Comparison of ENCODE assay signal across 22 cellular contexts in genomic region chr10:11699546-11700097, GRCh38. TPM values are rescaled to one million over a fixed set of nuclear protein-coding genes. Genes with fewer than 3 reads are reported as not detected.
DNase-seq lines count a peak whose midpoint lies in the region; ATAC-seq, FAIRE-seq and TF ChIP-seq lines count a peak whose summit lies in the region.
"Had no signal": no experiment of that assay in that cellular context is flagged by ENCODE, and none has a peak within 500 bp of the region (broad histone marks: within the 10 kb centered on the region; RNA-seq: fewer than 3 reads in every experiment).

No MANE protein-coding gene starts in this region.

- FAIRE-seq in GM12878 (lab: Jason Lieb, UNC) = no peak
- FAIRE-seq: endothelial cell of umbilical vein, H1, HTR-8/SVneo had no signal

- H3K9ac ChIP-seq in GM12878 (ENCODE audit: control insufficient read depth, insufficient read depth, low read length) = peak overlapping the region; percentile 38

- CTCF ChIA-PET in GM12878 (lab: Yijun Ruan, JAX) = interaction anchor here (1.0 to 3.1 kb wide), 15 partner anchors 10 to 185 kb away, joined by 3 to 17 read pairs (median 6); no protein-coding TSS in a partner anchor

- no peaks in the 10 kb centered on the region for H3K79me2 ChIP-seq in GM12878 (ENCODE audit: control insufficient read depth, insufficient read depth, low read length)

- POLR2A ChIA-PET in GM12878 (lab: Charles Lee) = interaction anchor here (0.5 to 1.7 kb wide), 4 partner anchors 14 to 146 kb away, joined by 3 to 6 read pairs (median 4); partner anchors contain the start of gene USP6NL

- peak; percentile 6 for ATAC-seq in GM18873 (IDR thresholded peaks at IDR 0.05; ENCODE audit: low FRiP score, unreplicated experiment)
- ATAC-seq in HG03095 (IDR thresholded peaks at IDR 0.05; ENCODE audit: unreplicated experiment) = peak; percentile 23
- peak; percentile 24 for ATAC-seq in GM12878

- no peaks in the 10 kb centered on the region for H3K9me3 Mint-ChIP-seq in progenitor cell of endocrine pancreas (ENCODE audit: low read depth)
- H3K9me3 Mint-ChIP-seq: nephron had no signal

- no peak for TF ChIP-seq EP300 in GM12878 (IDR thresholded peaks at IDR 0.05; ENCODE audit: borderline replicate concordance in 1 of 2, control insufficient read depth in 1 of 2, low read depth in 2 of 2, low read length in 2 of 2)
- no peak for TF ChIP-seq EP300 in sigmoid colon (IDR thresholded peaks at IDR 0.05)

- TF ChIP-seq CTCF in GM12878 (IDR thresholded peaks at IDR 0.05 in 2 of 3, conservative IDR thresholded peaks at IDR 0.05 in 1 of 3; ENCODE audit: control insufficient read depth in 2 of 3, extremely low read depth in 1 of 3, insufficient read depth in 1 of 3, low read depth in 3 of 3, low read length in 3 of 3) (no peak), progenitor cell of endocrine pancreas (IDR thresholded peaks at IDR 0.05; ENCODE audit: unreplicated experiment) (no peak), sigmoid colon (IDR thresholded peaks at IDR 0.05) (no peak)

- no peaks in the 10 kb centered on the region for H3K27me3 Mint-ChIP-seq in progenitor cell of endocrine pancreas

- H3K4me2 ChIP-seq in GM12878 (ENCODE audit: control insufficient read depth, insufficient read depth) = peak overlapping the region; percentile 70; the same call in 1 of the 2 replicates

- DNase-seq in GM12878 (ENCODE audit: low read depth, low spot score) (no peak), progenitor cell of endocrine pancreas (ENCODE audit: low spot score, unreplicated experiment) (no peak), NOMO-1 treated with DMSO at 0.1 percent for 48 hours (lab: John Stamatoyannopoulos, UW; ENCODE audit: unreplicated experiment) (no peak), AG08396 (ENCODE audit: low spot score) (no peak), dermis blood vessel endothelial cell (no peak), sigmoid colon (no peak)
- DNase-seq: activated CD4-positive, CD25-positive, alpha-beta regulatory T cell treated with anti-CD3 and anti-CD28 coated beads, Interleukin-2, amount 50 U/mL, for 72 hours; activated naive CD4-positive, alpha-beta T cell; foreskin melanocyte; GF-D8; NCI-H1930; NCI-H510A; SHP77 had no signal

- SMC1A ChIA-PET in GM12878 (lab: Charles Lee; ENCODE audit: uncharacterized antibody, unreplicated experiment) = interaction anchor here (0.6 to 2.1 kb wide), 15 partner anchors 10 to 184 kb away, joined by 3 to 23 read pairs (median 6); no protein-coding TSS in a partner anchor

- H3K36me3 Mint-ChIP-seq in progenitor cell of endocrine pancreas (ENCODE audit: insufficient read depth) = no peaks in the 10 kb centered on the region

- H3K27ac ChIP-seq in GM12878 (ENCODE audit: control insufficient read depth, insufficient read depth) = peak overlapping the region; percentile 86
- no peak overlapping the region for H3K27ac ChIP-seq in sigmoid colon

- 70% methylated on average over 14 of the region's 14 CpGs for WGBS in GM12878 (ENCODE audit: insufficient coverage, insufficient replicate concordance, low lambda C conversion rate, missing lambda C conversion rate)
- WGBS in sigmoid colon, 2 donors = 57 to 73% methylated on average over 14 of the region's 14 CpGs

- H3K4me3 Mint-ChIP-seq in progenitor cell of endocrine pancreas (ENCODE audit: low read depth) = no peak overlapping the region
- H3K4me3 Mint-ChIP-seq: nephron had no signal

- H3K4me1 ChIP-seq in GM12878 (ENCODE audit: control insufficient read depth, insufficient read depth, low read length) (peaks cover 28% of the 10 kb centered on the region), sigmoid colon (no peaks in the 10 kb centered on the region)

- H3K9me3 ChIP-seq in GM12878 (replicated peaks; ENCODE audit: control insufficient read depth, insufficient read depth, low read length) (no peaks in the 10 kb centered on the region; the same call in 2 of the 3 replicates), sigmoid colon (no peaks in the 10 kb centered on the region)

- H3K27me3 ChIP-seq in GM12878 (replicated peaks in 1 of 2; ENCODE audit: control insufficient read depth in 2 of 2, insufficient read depth in 2 of 2, low read length in 1 of 2) (no peaks in the 10 kb centered on the region), sigmoid colon (no peaks in the 10 kb centered on the region)

- RAD21 ChIA-PET in GM12878 (lab: Charles Lee; ENCODE audit: unreplicated experiment) = interaction anchor here (0.9 to 2.4 kb wide), 17 partner anchors 11 to 349 kb away, joined by 3 to 31 read pairs (median 5); no protein-coding TSS in a partner anchor

- peak overlapping the region; percentile 89 for H3K27ac Mint-ChIP-seq in progenitor cell of endocrine pancreas

- H3K4me1 Mint-ChIP-seq in progenitor cell of endocrine pancreas (ENCODE audit: low read depth) = peaks cover 16% of the 10 kb centered on the region

- TF ChIP-seq POLR2A in GM12878 (IDR thresholded peaks at IDR 0.05; ENCODE audit: low read depth, low read length) (no peak), sigmoid colon (IDR thresholded peaks at IDR 0.05) (no peak)

- in situ Hi-C loops in GM12878 (cut with MboI) = no loop called here

- no TSS peak for BruUV-seq in GM12878 (replicated peaks; lab: Mats Ljungman, UMichigan)

- intact Hi-C loops in GM12878 (cut with micrococcal nuclease; ENCODE audit: unreplicated experiment) = loop anchor here (1.0 to 5.0 kb wide), 4 partner anchors 14 to 182 kb away; no protein-coding TSS in a partner anchor
- intact Hi-C loops in sigmoid colon (cut with DNase I) = no loop called here

- no peak overlapping the region for H3K4me3 ChIP-seq in GM12878
- no peak overlapping the region for H3K4me3 ChIP-seq in sigmoid colon
- H3K4me3 ChIP-seq: lung had no signal

- TF ChIP-seq RAD21 in GM12878 (IDR thresholded peaks at IDR 0.05; ENCODE audit: insufficient read depth, low read depth, low read length) = no peak

- H4K20me1 ChIP-seq in GM12878 (ENCODE audit: control insufficient read depth, insufficient read depth) = no peaks in the 10 kb centered on the region

- H3K36me3 ChIP-seq in GM12878 (ENCODE audit: control insufficient read depth in 2 of 2, insufficient read depth in 2 of 2, low read length in 1 of 2) (no peaks in the 10 kb centered on the region), sigmoid colon (no peaks in the 10 kb centered on the region)

- no peak overlapping the region for H2AFZ ChIP-seq in GM12878 (ENCODE audit: control insufficient read depth, low read depth, low read length)

TF ChIP-seq in GM12878, 131 proteins besides CTCF, POLR2A, EP300 and RAD21:
- TF ChIP-seq IKZF1 (conservative IDR thresholded peaks at IDR 0.05) = no peak
- no peak for TF ChIP-seq NKRF (conservative IDR thresholded peaks at IDR 0.05)
- no peak for TF ChIP-seq STAT3 (IDR thresholded peaks at IDR 0.05; ENCODE audit: low read depth, low read length)
TF ChIP-seq in GM12878: peak in this region for 0.

RNA-seq across cellular contexts. Expression of gene ECHDC3, which starts 42.6 kb away (rescaled TPM):
- total RNA-seq in GM12878 (2013; cell fraction: nucleolus; rRNA removed) = 0.93 and 2.9 TPM in 2 replicates
- total RNA-seq in GM12878 (2014; rRNA removed) (10.0 and 11.8 TPM in 2 replicates), GM12878 (2014; rRNA removed; fragmentation: Illumina TruSeq; extraction: Trizol) (6.0 and 6.9 TPM in 2 replicates), GM12878 (2021) (6.6 and 8.5 TPM in 2 replicates), progenitor cell of endocrine pancreas (2.3 and 2.4 TPM in 2 replicates), dermis blood vessel endothelial cell (17.4 and 26.0 TPM in 2 replicates), sigmoid colon (10 to 100 TPM in 3 of 4 donors, 1 to 10 TPM in 1; 6.4 to 21.8 (median 13.8) TPM)
- polyA plus RNA-seq in GM12878 (2011; ENCODE audit: low read depth) = 3.6 TPM
- polyA plus RNA-seq in GM12878 (2011; rRNA removed) (0.09 and 0.19 TPM in 2 replicates), GM12878 (2014; fragmentation: Illumina TruSeq; extraction: Trizol) (2.4 and 6.0 TPM in 2 replicates), GM12878 (2014; fragmentation: Nextera tagmentation; extraction: Ambion mirVana) (under 1 TPM; 0.16 to 0.47 TPM), GM12878 (2014; rRNA removed) (8.1 and 8.8 TPM in 2 replicates), GM12878 (2016; fragmentation: Nextera tagmentation; extraction: Ambion mirVana) (1 to 10 TPM; 3.8 to 8.0 TPM), sigmoid colon (10 to 100 TPM in 1 of 3 donors, 1 to 10 TPM in 2; 4.8 to 15.1 (median 9.2) TPM)
- polyA plus RNA-seq in GM12878 (2011; cell fraction: cytosol; rRNA removed) = 0.31 and 0.32 TPM in 2 replicates
- polyA plus RNA-seq in GM12878 (2011; cell fraction: nucleus; rRNA removed) = 0.30 and 0.38 TPM in 2 replicates
- polyA plus RNA-seq in GM12878 (2012) = 3.2 and 7.1 TPM in 2 replicates
- polyA minus RNA-seq in GM12878 (2011; rRNA and poly(A)+ RNA removed) = 0.15 TPM in 1 of 2 replicates, not detected in the other
- not detected in 2 replicates for polyA minus RNA-seq in GM12878 (2011; cell fraction: cytosol; rRNA and poly(A)+ RNA removed)
- polyA minus RNA-seq in GM12878 (2011; cell fraction: nucleus; rRNA and poly(A)+ RNA removed) = not detected in 2 replicates
- total RNA-seq: M059J; T-helper 2 cell treated with Interferon-gamma antibody and Interleukin-4, amounts not matched to agents 100 ng/mL and 5 ng/mL, for 36 hours had no signal
